ENCODE assay signal across 17 cellular contexts in genomic region chr9:95363051-95363841, GRCh38. TPM values are rescaled to one million over a fixed set of nuclear protein-coding genes. Genes with fewer than 3 reads are reported as not detected.
DNase-seq lines count a peak whose midpoint lies in the region; ATAC-seq and TF ChIP-seq lines count a peak whose summit lies in the region.
"Had no signal": no experiment of that assay in that cellular context is flagged by ENCODE, and none has a peak within 500 bp of the region (broad histone marks: within the 10 kb centered on the region; RNA-seq: fewer than 3 reads in every experiment).

No MANE protein-coding gene starts in this region.

- intact Hi-C loops in body of pancreas (cut with DNase I) (no loop called here), posterior vena cava (cut with DNase I) (no loop called here)

- H3K27me3 ChIP-seq in body of pancreas, result no peaks in the 10 kb centered on the region

- H3K4me1 ChIP-seq in body of pancreas, result peaks cover 9% of the 10 kb centered on the region

- WGBS in body of pancreas, 2 donors, result 15 to 21% methylated on average over 12 of the region's 12 CpGs

- no peak overlapping the region for H3K4me3 ChIP-seq in body of pancreas
- H3K4me3 ChIP-seq: coronary artery, MG63, mucosa of descending colon had no signal

- no peaks in the 10 kb centered on the region for H3K9me3 ChIP-seq in body of pancreas
- H3K9me3 ChIP-seq: MG63, mucosa of descending colon had no signal

- H3K36me3 ChIP-seq in body of pancreas (replicated peaks in 1 of 2; ENCODE audit: insufficient read depth in 1 of 2, low read depth in 2 of 2), result no peaks in the 10 kb centered on the region
- H3K36me3 ChIP-seq: MG63 had no signal

- TF ChIP-seq POLR2A in body of pancreas (IDR thresholded peaks at IDR 0.05), result no peak

- H3K27ac ChIP-seq in body of pancreas, result no peak overlapping the region
- H3K27ac ChIP-seq: coronary artery had no signal

- TF ChIP-seq CTCF in body of pancreas (IDR thresholded peaks at IDR 0.05), result no peak

- ATAC-seq in body of pancreas (peak; percentile 33), HG03520 (IDR thresholded peaks at IDR 0.05; ENCODE audit: unreplicated experiment) (no peak)
- ATAC-seq: activated CD8-positive, alpha-beta memory T cell treated with anti-CD3 and anti-CD28 coated beads, Interleukin-2, amount 10 ng/mL, durations not matched to agents 7 days and 5 days; mucosa of descending colon had no signal

- DNase-seq in AG08396 (ENCODE audit: low spot score) (peak; percentile 27), GM03348 (ENCODE audit: low spot score) (peak; percentile 47), body of pancreas (peak in 2 of 4 donors; percentile 20 to 48), mucosa of gallbladder (ENCODE audit: low spot score) (peak; percentile 21), posterior vena cava (ENCODE audit: low spot score) (no peak), NCI-H1048 (lab: John Stamatoyannopoulos, UW) (no peak), NCI-H1436 (lab: John Stamatoyannopoulos, UW) (no peak)
- DNase-seq: activated CD4-positive, alpha-beta T cell treated with anti-CD3 and anti-CD28 coated beads for 1 hour; activated CD8-positive, alpha-beta memory T cell treated with anti-CD3 and anti-CD28 coated beads, Interleukin-2, amount 10 ng/mL, durations not matched to agents 7 days and 5 days; activated effector memory CD4-positive, alpha-beta T cell treated with anti-CD3 and anti-CD28 coated beads, Interleukin-2, amount 50 U/mL, for 16 hours; anterior cingulate cortex; kidney; MG63; mucosa of descending colon; SIG-M5 had no signal

RNA-seq across cellular contexts. Expression of gene FANCC, which starts 45.7 kb away (rescaled TPM):
- total RNA-seq in body of pancreas (10 to 100 TPM in 1 of 2 donors, 1 to 10 TPM in 1; 7.5 to 12.5 TPM), mucosa of gallbladder (18.9 TPM), posterior vena cava (1 to 10 TPM; 4.4 to 7.3 TPM)

Comparison
In these comparisons a context has a peak if more than half of its experiments do, and no peak if none do; other contexts are left out.
1. DNase-seq: peak in AG08396 (single experiment), GM03348 (single experiment) and mucosa of gallbladder (single experiment); none in posterior vena cava (single experiment), NCI-H1048 (single experiment) and NCI-H1436 (single experiment).